ENCODE assay signal across 8 cellular contexts in the genomic region with DNA sequence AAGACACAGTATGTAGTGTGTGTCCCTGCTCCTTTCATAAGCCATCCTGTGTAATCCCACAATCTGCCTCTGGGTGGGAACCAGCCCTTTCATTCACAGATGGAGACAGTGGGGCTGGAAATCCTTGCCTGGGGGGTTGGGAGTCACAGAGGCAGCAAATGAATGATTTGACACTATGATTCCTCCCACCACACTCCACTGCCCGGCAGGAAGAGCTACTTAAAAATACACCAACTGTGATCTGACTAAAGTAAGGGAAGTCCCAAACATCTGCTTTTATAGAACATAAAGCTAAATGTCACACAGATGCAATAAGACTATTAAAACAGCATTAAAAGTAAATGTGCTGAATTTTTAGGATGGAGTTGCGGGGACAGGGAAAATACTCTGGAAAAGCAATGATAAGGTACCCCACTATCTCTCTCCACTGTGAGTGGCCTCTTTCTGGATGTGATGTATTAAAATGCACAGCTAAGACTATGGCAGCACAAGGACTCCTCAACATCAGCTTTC. TPM values are rescaled to one million over a fixed set of nuclear protein-coding genes. Genes with fewer than 3 reads are reported as not detected.
A peak's percentile ranks its signal among the peaks of the same experiment; 100 is the strongest.
DNase-seq lines count a peak whose midpoint lies in the region; ATAC-seq and TF ChIP-seq lines count a peak whose summit lies in the region.

No MANE protein-coding gene starts in this region.

- peak overlapping the region; percentile 93 for H3K4me3 Mint-ChIP-seq in stimulated activated memory B cell treated with anti-CD40 and anti-IgM and Interleukin-4, amounts not matched to agents 10 μg/mL and 1 μg/mL and 100 μg/mL, for 72 hours

- H3K36me3 ChIP-seq in cardiac muscle cell (peaks cover 21% of the 10 kb centered on the region), OCI-LY1 (ENCODE audit: insufficient read depth, low read length) (peaks cover 49% of the 10 kb centered on the region), fibroblast of lung (ENCODE audit: control insufficient read depth, insufficient read depth, low read length) (peaks cover 5% of the 10 kb centered on the region)

- H3K27ac ChIP-seq in cardiac muscle cell (peak overlapping the region; percentile 75), OCI-LY1 (ENCODE audit: low read depth, low read length, poor library complexity, severe bottlenecking) (peak overlapping the region; percentile 95), fibroblast of lung (ENCODE audit: insufficient read depth, low read length) (no peak overlapping the region)

- H3K9me3 ChIP-seq in cardiac muscle cell (ENCODE audit: low read depth): no peaks in the 10 kb centered on the region
- no peaks in the 10 kb centered on the region for H3K9me3 ChIP-seq in OCI-LY1 (ENCODE audit: low read length)
- H3K9me3 ChIP-seq in fibroblast of lung (ENCODE audit: control insufficient read depth, insufficient read depth, low read depth, low read length): no peaks in the 10 kb centered on the region

- H3K27me3 ChIP-seq in cardiac muscle cell: no peaks in the 10 kb centered on the region
- no peaks in the 10 kb centered on the region for H3K27me3 ChIP-seq in OCI-LY1 (ENCODE audit: insufficient read depth, low read length)
- no peaks in the 10 kb centered on the region for H3K27me3 ChIP-seq in fibroblast of lung (ENCODE audit: control insufficient read depth, insufficient read depth, low read length)

- ATAC-seq in Right ventricle myocardium superior (ENCODE audit: poor library complexity) (no peak), HG02840 (IDR thresholded peaks at IDR 0.05; ENCODE audit: low FRiP score, unreplicated experiment) (no peak), HG03045 (IDR thresholded peaks at IDR 0.05; ENCODE audit: unreplicated experiment) (no peak)
- no peak for ATAC-seq in stimulated activated memory B cell treated with anti-CD40 and anti-IgM and Interleukin-4, amounts not matched to agents 10 μg/mL and 1 μg/mL and 100 μg/mL, for 72 hours

- peaks cover 53% of the 10 kb centered on the region for H3K4me1 ChIP-seq in cardiac muscle cell (ENCODE audit: low read depth)
- H3K4me1 ChIP-seq in OCI-LY1 (ENCODE audit: insufficient read depth, low read length, severe bottlenecking): peaks cover 60% of the 10 kb centered on the region
- peaks cover 14% of the 10 kb centered on the region for H3K4me1 ChIP-seq in fibroblast of lung (ENCODE audit: control insufficient read depth, extremely low read depth, insufficient read depth, low read length)

- H3K27me3 Mint-ChIP-seq in stimulated activated memory B cell treated with anti-CD40 and anti-IgM and Interleukin-4, amounts not matched to agents 10 μg/mL and 1 μg/mL and 100 μg/mL, for 72 hours: no peaks in the 10 kb centered on the region

- DNase-seq in cardiac muscle cell (ENCODE audit: low read depth in 1 of 2, low spot score in 1 of 2): peak in 1 of 2 donors; percentile 27
- DNase-seq in Right ventricle myocardium superior: no peak
- DNase-seq in fibroblast of lung (ENCODE audit: low read depth in 2 of 2): peak in 1 of 2 donors; percentile 23
- no peak for DNase-seq in DMS153 (lab: John Stamatoyannopoulos, UW)

- H3K36me3 Mint-ChIP-seq in stimulated activated memory B cell treated with anti-CD40 and anti-IgM and Interleukin-4, amounts not matched to agents 10 μg/mL and 1 μg/mL and 100 μg/mL, for 72 hours: peaks cover 50% of the 10 kb centered on the region

- H2AFZ ChIP-seq in OCI-LY1 (ENCODE audit: low read length) (no peak overlapping the region), fibroblast of lung (ENCODE audit: low read length) (no peak overlapping the region)

- TF ChIP-seq CTCF in cardiac muscle cell (IDR thresholded peaks at IDR 0.05; ENCODE audit: low read depth, low read length) (peak; percentile 36), OCI-LY1 (IDR thresholded peaks at IDR 0.05; ENCODE audit: low read length) (0 out of 2 replicates have a peak, but pooled peaks have one; percentile 27), fibroblast of lung (conservative IDR thresholded peaks at IDR 0.05 in 1 of 2, IDR thresholded peaks at IDR 0.05 in 1 of 2; ENCODE audit: low read depth in 1 of 2, low read length in 2 of 2) (peak; percentile 25 to 43)

- H3K9me3 Mint-ChIP-seq in stimulated activated memory B cell treated with anti-CD40 and anti-IgM and Interleukin-4, amounts not matched to agents 10 μg/mL and 1 μg/mL and 100 μg/mL, for 72 hours: no peaks in the 10 kb centered on the region

- no peaks in the 10 kb centered on the region for H3F3A ChIP-seq in OCI-LY1 (ENCODE audit: insufficient read depth, low read length)

- H3K4me3 ChIP-seq in cardiac muscle cell: no peak overlapping the region
- peak overlapping the region; percentile 95 for H3K4me3 ChIP-seq in OCI-LY1 (ENCODE audit: low read depth, low read length, poor library complexity, severe bottlenecking)
- no peak overlapping the region for H3K4me3 ChIP-seq in fibroblast of lung (replicated peaks in 1 of 4; ENCODE audit: control extremely low read depth in 1 of 4, insufficient read depth in 1 of 4, low read depth in 3 of 4, low read length in 4 of 4)

- H4K20me1 ChIP-seq in OCI-LY1 (ENCODE audit: insufficient read depth, low read length) (no peaks in the 10 kb centered on the region), fibroblast of lung (ENCODE audit: control insufficient read depth, extremely low read depth, insufficient read depth, low read length) (peaks cover 2% of the 10 kb centered on the region)

- H3K79me2 ChIP-seq in OCI-LY1 (ENCODE audit: insufficient read depth, low read length) (peaks cover 70% of the 10 kb centered on the region), fibroblast of lung (ENCODE audit: control insufficient read depth, insufficient read depth, low read length) (peaks cover 54% of the 10 kb centered on the region)

- intact Hi-C loops in Right ventricle myocardium superior (cut with DNase I): no loop called here

- H3K27ac Mint-ChIP-seq in stimulated activated memory B cell treated with anti-CD40 and anti-IgM and Interleukin-4, amounts not matched to agents 10 μg/mL and 1 μg/mL and 100 μg/mL, for 72 hours: peak overlapping the region; percentile 96

- peaks cover 86% of the 10 kb centered on the region for H3K4me1 Mint-ChIP-seq in stimulated activated memory B cell treated with anti-CD40 and anti-IgM and Interleukin-4, amounts not matched to agents 10 μg/mL and 1 μg/mL and 100 μg/mL, for 72 hours

- H3K9ac ChIP-seq in OCI-LY1 (ENCODE audit: low read length) (peak overlapping the region; percentile 97; the same call in 1 of the 2 replicates), fibroblast of lung (ENCODE audit: insufficient read depth, low read length) (no peak overlapping the region)

- H3K4me2 ChIP-seq in OCI-LY1 (ENCODE audit: low read length): peak overlapping the region; percentile 98
- H3K4me2 ChIP-seq in fibroblast of lung (ENCODE audit: extremely low read depth, insufficient read depth, low read length): no peak overlapping the region

- no peaks in the 10 kb centered on the region for H3K9me2 ChIP-seq in OCI-LY1 (ENCODE audit: low read depth, low read length)

RNA-seq across cellular contexts. Expression of a gene that starts 4.3 kb away (rescaled TPM):
- total RNA-seq in cardiac muscle cell (293 and 373 TPM in 2 replicates), Right ventricle myocardium superior (149 TPM), fibroblast of lung (63.4 and 78.4 TPM in 2 replicates)
- polyA plus RNA-seq in cardiac muscle cell (192 and 243 TPM in 2 replicates), fibroblast of lung (61.7 and 113 TPM in 2 replicates)
- polyA plus RNA-seq in fibroblast of lung (2012): 49.4 and 94.4 TPM in 2 replicates
- 88.9 and 150 TPM in 2 replicates for polyA minus RNA-seq in fibroblast of lung (ENCODE audit: low replicate concordance)
